26 cellular contexts compared by ENCODE assay signal in the genomic region with DNA sequence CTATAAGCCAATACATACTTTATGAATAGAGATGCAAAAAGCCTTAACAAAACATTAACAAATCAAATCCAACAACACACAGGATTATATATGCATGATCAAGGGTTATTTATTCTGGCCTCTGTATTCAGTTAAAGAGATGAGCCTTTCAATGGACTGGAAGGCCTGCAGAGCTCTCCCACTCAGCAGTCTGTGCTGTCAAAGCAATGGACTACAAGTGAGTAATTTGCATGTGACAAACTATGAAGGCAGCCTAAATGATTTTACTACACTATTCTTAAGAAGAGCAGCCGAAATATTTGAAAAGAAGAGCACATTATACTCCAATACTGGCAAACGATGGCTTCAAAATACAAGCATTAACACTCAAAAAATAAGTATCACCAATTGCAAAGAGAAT.
DNase-seq lines count a peak whose midpoint lies in the region; ATAC-seq and TF ChIP-seq lines count a peak whose summit lies in the region.
"Had no signal": no experiment of that assay in that cellular context is flagged by ENCODE, and none has a peak within 500 bp of the region (broad histone marks: within the 10 kb centered on the region; RNA-seq: fewer than 3 reads in every experiment).

No MANE protein-coding gene starts in this region.

- H3K4me3 ChIP-seq in GM23338 (peak overlapping the region; percentile 19), epithelial cell of proximal tubule (ENCODE audit: low read depth, low read length) (no peak overlapping the region), endodermal cell (ENCODE audit: low read length) (no peak overlapping the region)
- H3K4me3 ChIP-seq: A549; BLaER1 treated with 17β-estradiol and CSF1 and Interleukin-3, amounts not matched to agents 10 nM and 100 nM; MG63; PC-9 had no signal

- peaks cover 55% of the 10 kb centered on the region for H3K79me2 ChIP-seq in GM23338 (replicated peaks; ENCODE audit: insufficient read depth)

- H3K9me3 Mint-ChIP-seq in GM23338 (peaks cover 3% of the 10 kb centered on the region; the same call in 1 of the 3 replicates), WTC11 (no peaks in the 10 kb centered on the region), endodermal cell (no peaks in the 10 kb centered on the region)
- H3K9me3 Mint-ChIP-seq: CD4-positive, alpha-beta T cell; H9 had no signal

- H3K9me2 ChIP-seq in GM23338 (ENCODE audit: insufficient read depth) = no peaks in the 10 kb centered on the region

- H3K27ac ChIP-seq in GM23338 (ENCODE audit: low read depth) = peak overlapping the region; percentile 72; the same call in 1 of the 2 replicates
- H3K27ac ChIP-seq in endodermal cell (ENCODE audit: low read depth, low read length) = no peak overlapping the region
- H3K27ac ChIP-seq: A549; BLaER1 treated with 17β-estradiol and CSF1 and Interleukin-3, amounts not matched to agents 10 nM and 100 nM; PC-9 had no signal

- 27% methylated on average over 2 of the region's 2 CpGs; no CpG with 5 or more reads in 1 of the 2 experiments for WGBS in endodermal cell (ENCODE audit: insufficient coverage in 1 of 2, insufficient read length in 1 of 2), 2 experiments

- TF ChIP-seq CTCF in GM23338 (conservative IDR thresholded peaks at IDR 0.05; ENCODE audit: low read depth in 2 of 2) (no peak), WTC11 (IDR thresholded peaks at IDR 0.05) (no peak), epithelial cell of proximal tubule (conservative IDR thresholded peaks at IDR 0.05; ENCODE audit: low read depth, low read length) (no peak), endodermal cell (conservative IDR thresholded peaks at IDR 0.05) (no peak)

- peaks cover 2% of the 10 kb centered on the region for H3K27me3 Mint-ChIP-seq in GM23338 (ENCODE audit: insufficient read depth, low read depth, poor library complexity)
- H3K27me3 Mint-ChIP-seq in WTC11 (ENCODE audit: low read depth) = peaks cover 22% of the 10 kb centered on the region
- no peaks in the 10 kb centered on the region for H3K27me3 Mint-ChIP-seq in endodermal cell (ENCODE audit: insufficient read depth)
- no peaks in the 10 kb centered on the region for H3K27me3 Mint-ChIP-seq in T-helper 17 cell
- H3K27me3 Mint-ChIP-seq: CD4-positive, alpha-beta T cell had no signal

- no peaks in the 10 kb centered on the region for H4K20me1 ChIP-seq in GM23338 (replicated peaks; ENCODE audit: insufficient read depth)
- H4K20me1 ChIP-seq: BLaER1 treated with 17β-estradiol and CSF1 and Interleukin-3, amounts not matched to agents 10 nM and 100 nM had no signal

- H3K9ac ChIP-seq in endodermal cell (ENCODE audit: extremely low read depth, low read length, poor library complexity, severe bottlenecking) = no peak overlapping the region
- H3K9ac ChIP-seq: BLaER1 treated with 17β-estradiol and CSF1 and Interleukin-3, amounts not matched to agents 10 nM and 100 nM had no signal

- peak overlapping the region; percentile 65 for H3K4me2 ChIP-seq in GM23338
- H3K4me2 ChIP-seq: A549; BLaER1 treated with 17β-estradiol and CSF1 and Interleukin-3, amounts not matched to agents 10 nM and 100 nM; PC-9 had no signal

- no peak overlapping the region for H2AFZ ChIP-seq in GM23338
- H2AFZ ChIP-seq: PC-9 had no signal

- no peaks in the 10 kb centered on the region for H3F3A ChIP-seq in GM23338 (replicated peaks; ENCODE audit: low read depth)

- H3K4me1 ChIP-seq in GM23338 (ENCODE audit: insufficient read depth) (peaks cover 4% of the 10 kb centered on the region), endodermal cell (ENCODE audit: control insufficient read depth, insufficient read depth, low read length) (no peaks in the 10 kb centered on the region)
- H3K4me1 ChIP-seq: A549; BLaER1 treated with 17β-estradiol and CSF1 and Interleukin-3, amounts not matched to agents 10 nM and 100 nM had no signal

- H3K4me3 Mint-ChIP-seq in GM23338 (no peak overlapping the region; the same call in 2 of the 3 replicates), WTC11 (peak overlapping the region; percentile 6; the same call in 1 of the 2 replicates), endodermal cell (no peak overlapping the region), T-helper 17 cell (no peak overlapping the region)
- H3K4me3 Mint-ChIP-seq: CD4-positive, alpha-beta T cell; H9 had no signal

- no peaks in the 10 kb centered on the region for H3K36me3 ChIP-seq in GM23338 (ENCODE audit: insufficient read depth)
- no peaks in the 10 kb centered on the region for H3K36me3 ChIP-seq in endodermal cell (ENCODE audit: control insufficient read depth, insufficient read depth, low read length)
- H3K36me3 ChIP-seq: BLaER1 treated with 17β-estradiol and CSF1 and Interleukin-3, amounts not matched to agents 10 nM and 100 nM; MG63 had no signal

- H3K4me1 Mint-ChIP-seq in GM23338 = peaks cover 21% of the 10 kb centered on the region
- peaks cover 23% of the 10 kb centered on the region for H3K4me1 Mint-ChIP-seq in WTC11
- H3K4me1 Mint-ChIP-seq in endodermal cell = no peaks in the 10 kb centered on the region
- H3K4me1 Mint-ChIP-seq in T-helper 17 cell = no peaks in the 10 kb centered on the region
- H3K4me1 Mint-ChIP-seq: H9 had no signal

- H3K9me3 ChIP-seq in endodermal cell (ENCODE audit: control insufficient read depth, low read length) (no peaks in the 10 kb centered on the region), T-helper 17 cell (ENCODE audit: control insufficient read depth, low read length, poor library complexity, severe bottlenecking) (no peaks in the 10 kb centered on the region)
- H3K9me3 ChIP-seq: A549; BLaER1 treated with 17β-estradiol and CSF1 and Interleukin-3, amounts not matched to agents 10 nM and 100 nM; MG63 had no signal

- ATAC-seq in GM23338 (peak; percentile 71), WTC11 (peak; percentile 83), T-helper 17 cell (no peak)
- ATAC-seq: A549 had no signal

- no peak overlapping the region; the same call in 1 of the 2 replicates for H3K27ac Mint-ChIP-seq in GM23338
- peak overlapping the region; percentile 63; the same call in 1 of the 2 replicates for H3K27ac Mint-ChIP-seq in WTC11
- H3K27ac Mint-ChIP-seq in endodermal cell = no peak overlapping the region
- no peak overlapping the region for H3K27ac Mint-ChIP-seq in T-helper 17 cell
- H3K27ac Mint-ChIP-seq: CD4-positive, alpha-beta T cell; H9 had no signal

- POLR2A ChIA-PET in WTC11 (lab: Charles Lee) = no interaction called here

- no peaks in the 10 kb centered on the region for H3K27me3 ChIP-seq in GM23338 (ENCODE audit: insufficient read depth)
- no peaks in the 10 kb centered on the region for H3K27me3 ChIP-seq in endodermal cell (ENCODE audit: control insufficient read depth, insufficient read depth, low read length, poor library complexity, severe bottlenecking)
- H3K27me3 ChIP-seq: BLaER1 treated with 17β-estradiol and CSF1 and Interleukin-3, amounts not matched to agents 10 nM and 100 nM; MG63 had no signal

- no peak for DNase-seq in GM23338 (ENCODE audit: low spot score)
- DNase-seq in WTC11 (ENCODE audit: low spot score) = no peak
- peak; percentile 10 for DNase-seq in epithelial cell of proximal tubule (ENCODE audit: low read depth)
- DNase-seq in cerebellum (ENCODE audit: low spot score) = no peak
- DNase-seq in endodermal cell = no peak
- DNase-seq in SK-N-DZ (ENCODE audit: low spot score) = no peak
- no peak for DNase-seq in T-helper 17 cell
- DNase-seq: AML-193; CD4-positive, alpha-beta T cell; DMS53; EL; GF-D8; H9; IMR-90; KG1; MG63; NCI-H1105 treated with DMSO at 0.1 percent for 48 hours; NCI-H146; NCI-H1930; NCI-H2107; NCI-H524; NCI-H82; PC-9; SHP77 had no signal

- peaks cover 15% of the 10 kb centered on the region; the same call in 2 of the 3 replicates for H3K36me3 Mint-ChIP-seq in GM23338 (ENCODE audit: low read depth)
- H3K36me3 Mint-ChIP-seq in WTC11 = peaks cover 12% of the 10 kb centered on the region; the same call in 1 of the 2 replicates
- no peaks in the 10 kb centered on the region for H3K36me3 Mint-ChIP-seq in endodermal cell (ENCODE audit: low read depth)
- H3K36me3 Mint-ChIP-seq in T-helper 17 cell (ENCODE audit: low read depth) = no peaks in the 10 kb centered on the region

- CTCF ChIA-PET in WTC11 (lab: Charles Lee) = interaction anchor here (1.0 kb wide), 1 partner anchor 11 kb away, joined by 3 read pairs; no protein-coding TSS in a partner anchor

TF ChIP-seq in WTC11, 78 proteins besides CTCF, POLR2A, EP300 and RAD21 (continues in another document):
- TF ChIP-seq, protein P1, sequence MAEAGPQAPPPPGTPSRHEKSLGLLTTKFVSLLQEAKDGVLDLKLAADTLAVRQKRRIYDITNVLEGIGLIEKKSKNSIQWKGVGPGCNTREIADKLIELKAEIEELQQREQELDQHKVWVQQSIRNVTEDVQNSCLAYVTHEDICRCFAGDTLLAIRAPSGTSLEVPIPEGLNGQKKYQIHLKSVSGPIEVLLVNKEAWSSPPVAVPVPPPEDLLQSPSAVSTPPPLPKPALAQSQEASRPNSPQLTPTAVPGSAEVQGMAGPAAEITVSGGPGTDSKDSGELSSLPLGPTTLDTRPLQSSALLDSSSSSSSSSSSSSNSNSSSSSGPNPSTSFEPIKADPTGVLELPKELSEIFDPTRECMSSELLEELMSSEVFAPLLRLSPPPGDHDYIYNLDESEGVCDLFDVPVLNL (CRISPR knock-in tag; IDR thresholded peaks at IDR 0.05; ENCODE audit: borderline replicate concordance, low read depth) = no peak
- no peak for TF ChIP-seq ELF4 (CRISPR knock-in tag; IDR thresholded peaks at IDR 0.05; ENCODE audit: low read depth)
- no peak for TF ChIP-seq ZNF396 (CRISPR knock-in tag; IDR thresholded peaks at IDR 0.05; ENCODE audit: borderline replicate concordance)
- TF ChIP-seq ZNF219 (CRISPR knock-in tag; IDR thresholded peaks at IDR 0.05; ENCODE audit: borderline replicate concordance) = no peak
- TF ChIP-seq GRHL2 (CRISPR knock-in tag; IDR thresholded peaks at IDR 0.05; ENCODE audit: insufficient replicate concordance, severe bottlenecking) = no peak
- TF ChIP-seq, protein P2, sequence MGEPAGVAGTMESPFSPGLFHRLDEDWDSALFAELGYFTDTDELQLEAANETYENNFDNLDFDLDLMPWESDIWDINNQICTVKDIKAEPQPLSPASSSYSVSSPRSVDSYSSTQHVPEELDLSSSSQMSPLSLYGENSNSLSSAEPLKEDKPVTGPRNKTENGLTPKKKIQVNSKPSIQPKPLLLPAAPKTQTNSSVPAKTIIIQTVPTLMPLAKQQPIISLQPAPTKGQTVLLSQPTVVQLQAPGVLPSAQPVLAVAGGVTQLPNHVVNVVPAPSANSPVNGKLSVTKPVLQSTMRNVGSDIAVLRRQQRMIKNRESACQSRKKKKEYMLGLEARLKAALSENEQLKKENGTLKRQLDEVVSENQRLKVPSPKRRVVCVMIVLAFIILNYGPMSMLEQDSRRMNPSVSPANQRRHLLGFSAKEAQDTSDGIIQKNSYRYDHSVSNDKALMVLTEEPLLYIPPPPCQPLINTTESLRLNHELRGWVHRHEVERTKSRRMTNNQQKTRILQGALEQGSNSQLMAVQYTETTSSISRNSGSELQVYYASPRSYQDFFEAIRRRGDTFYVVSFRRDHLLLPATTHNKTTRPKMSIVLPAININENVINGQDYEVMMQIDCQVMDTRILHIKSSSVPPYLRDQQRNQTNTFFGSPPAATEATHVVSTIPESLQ (CRISPR knock-in tag; IDR thresholded peaks at IDR 0.05) = no peak
- TF ChIP-seq ZNF232 (CRISPR knock-in tag; IDR thresholded peaks at IDR 0.05) = no peak
